Comparison of ENCODE assay signal across 18 cellular contexts in genomic region chr7:101560856-101561255, GRCh38.
"Had no signal": no experiment of that assay in that cellular context is flagged by ENCODE, and none has a peak within 500 bp of the region (broad histone marks: within the 10 kb centered on the region; RNA-seq: fewer than 3 reads in every experiment).

No MANE protein-coding gene starts in this region.

- H3K36me3 ChIP-seq: pancreas, thyroid gland, WERI-Rb-1 had no signal

- H3K36me3 Mint-ChIP-seq: activated CD4-positive, alpha-beta memory T cell treated with anti-CD3 and anti-CD28 coated beads for 36 hours; activated CD8-positive, alpha-beta memory T cell treated with anti-CD3 and anti-CD28 coated beads, Interleukin-2, amount 10 ng/mL, durations not matched to agents 7 days and 5 days; activated naive CD8-positive, alpha-beta T cell; naive thymus-derived CD4-positive, alpha-beta T cell; stimulated activated effector memory CD8-positive, alpha-beta T cell treated with anti-CD3 and anti-CD28 coated beads, Interleukin-12 subunit alpha, Interleukin-12 subunit beta, amount 100 ng/mL, for 72 hours had no signal

- H3K27ac ChIP-seq: pancreas, thyroid gland, WERI-Rb-1 had no signal

- H3K27me3 Mint-ChIP-seq: activated CD8-positive, alpha-beta memory T cell treated with anti-CD3 and anti-CD28 coated beads, Interleukin-2, amount 10 ng/mL, durations not matched to agents 7 days and 5 days; activated naive CD8-positive, alpha-beta T cell had no signal

- DNase-seq: activated CD4-positive, alpha-beta memory T cell treated with anti-CD3 and anti-CD28 coated beads for 36 hours; activated CD4-positive, alpha-beta T cell treated with anti-CD3 and anti-CD28 coated beads for 36 hours; activated CD8-positive, alpha-beta memory T cell treated with anti-CD3 and anti-CD28 coated beads, Interleukin-2, amount 10 ng/mL, durations not matched to agents 7 days and 5 days; activated gamma-delta T cell; activated T-cell treated with anti-CD3 and anti-CD28 coated beads, Interleukin-2, amount 50 U/mL, for 72 hours; amniotic stem cell; caudate nucleus; effector CD8-positive, alpha-beta T cell; foreskin fibroblast; naive thymus-derived CD4-positive, alpha-beta T cell; stimulated activated CD4-positive, alpha-beta T cell treated with anti-CD3 and anti-CD28 coated beads, Interleukin-12 subunit alpha, Interleukin-12 subunit beta, amount 100 ng/mL, for 4 hours; stimulated activated CD4-positive, alpha-beta T cell treated with anti-CD3 and anti-CD28 coated beads, Interleukin-2, amount 100 ng/mL, for 24 hours; T-helper 17 cell; thyroid gland; WERI-Rb-1 had no signal

- H3K27ac Mint-ChIP-seq: activated CD4-positive, alpha-beta memory T cell treated with anti-CD3 and anti-CD28 coated beads for 36 hours; activated CD4-positive, alpha-beta T cell treated with anti-CD3 and anti-CD28 coated beads for 36 hours; activated CD8-positive, alpha-beta memory T cell treated with anti-CD3 and anti-CD28 coated beads, Interleukin-2, amount 10 ng/mL, durations not matched to agents 7 days and 5 days; activated naive CD8-positive, alpha-beta T cell; activated T-cell treated with anti-CD3 and anti-CD28 coated beads, Interleukin-2, amount 50 U/mL, for 72 hours; naive thymus-derived CD4-positive, alpha-beta T cell; stimulated activated effector memory CD8-positive, alpha-beta T cell treated with anti-CD3 and anti-CD28 coated beads, Interleukin-12 subunit alpha, Interleukin-12 subunit beta, amount 100 ng/mL, for 72 hours; T-helper 17 cell had no signal

- H3K9me3 Mint-ChIP-seq: activated T-cell treated with anti-CD3 and anti-CD28 coated beads, Interleukin-2, amount 50 U/mL, for 72 hours; stimulated activated effector memory CD8-positive, alpha-beta T cell treated with anti-CD3 and anti-CD28 coated beads, Interleukin-12 subunit alpha, Interleukin-12 subunit beta, amount 100 ng/mL, for 72 hours had no signal

- H3K27me3 ChIP-seq: pancreas, thyroid gland had no signal

- H3K9me3 ChIP-seq: pancreas, thyroid gland had no signal

- H3K4me1 ChIP-seq: pancreas, thyroid gland had no signal

- H3K4me3 Mint-ChIP-seq: activated CD4-positive, alpha-beta memory T cell treated with anti-CD3 and anti-CD28 coated beads for 36 hours; activated CD4-positive, alpha-beta T cell treated with anti-CD3 and anti-CD28 coated beads for 36 hours; activated CD8-positive, alpha-beta memory T cell treated with anti-CD3 and anti-CD28 coated beads, Interleukin-2, amount 10 ng/mL, durations not matched to agents 7 days and 5 days; activated naive CD8-positive, alpha-beta T cell; activated T-cell treated with anti-CD3 and anti-CD28 coated beads, Interleukin-2, amount 50 U/mL, for 72 hours; naive thymus-derived CD4-positive, alpha-beta T cell; stimulated activated effector memory CD8-positive, alpha-beta T cell treated with anti-CD3 and anti-CD28 coated beads, Interleukin-12 subunit alpha, Interleukin-12 subunit beta, amount 100 ng/mL, for 72 hours; T-helper 17 cell had no signal

- H3K4me3 ChIP-seq: pancreas, thyroid gland had no signal
